Comparison of ENCODE assay signal across 7 cellular contexts in genomic region chr4:185143596-185143969, GRCh38. TPM values are rescaled to one million over a fixed set of nuclear protein-coding genes. Genes with fewer than 3 reads are reported as not detected.
DNase-seq lines count a peak whose midpoint lies in the region; TF ChIP-seq lines count a peak whose summit lies in the region.

No MANE protein-coding gene starts in this region.

- no peaks in the 10 kb centered on the region for H3K9me2 ChIP-seq in hepatocyte (replicated peaks; ENCODE audit: insufficient read depth)

- no peaks in the 10 kb centered on the region for H3K9me3 ChIP-seq in ascending aorta
- H3K9me3 ChIP-seq in hepatocyte (ENCODE audit: low read depth): no peaks in the 10 kb centered on the region

- WGBS in hepatocyte (ENCODE audit: low lambda C conversion rate, missing lambda C conversion rate): 10% methylated on average over 14 of the region's 30 CpGs

- H3K4me3 ChIP-seq in GM12875 (ENCODE audit: low read depth, low read length) (peak overlapping the region; percentile 89), ascending aorta (peak overlapping the region; percentile 65 to 87), hepatocyte (peak overlapping the region; percentile 18)

- H3K27me3 ChIP-seq in ascending aorta (no peaks in the 10 kb centered on the region), hepatocyte (no peaks in the 10 kb centered on the region)

- peaks cover 7% of the 10 kb centered on the region for H3K79me2 ChIP-seq in hepatocyte

- DNase-seq in HEK293T (ENCODE audit: extremely low spot score) (peak; percentile 14), NCI-H526 treated with DMSO at 0.1 percent for 48 hours (lab: John Stamatoyannopoulos, UW) (peak; percentile 9), ascending aorta (ENCODE audit: low spot score in 2 of 2) (peak; percentile 29 to 86), hepatocyte (ENCODE audit: low spot score) (peak; percentile 50), renal cortical epithelial cell (ENCODE audit: low read depth) (peak; percentile 16), NOMO-1 treated with DMSO at 0.1 percent for 48 hours (lab: John Stamatoyannopoulos, UW; ENCODE audit: unreplicated experiment) (no peak)

- H3K36me3 ChIP-seq in ascending aorta (peaks cover 10 to 11% of the 10 kb centered on the region in 2 donors), hepatocyte (replicated peaks; ENCODE audit: insufficient read depth, low read depth) (no peaks in the 10 kb centered on the region)

- intact Hi-C loops in ascending aorta (cut with DNase I): loop anchor here (1.0 to 10.0 kb wide), 3 partner anchors 40 to 1001 kb away; partner anchors contain the start of gene ACSL1

- TF ChIP-seq CTCF in GM12875 (IDR thresholded peaks at IDR 0.05; ENCODE audit: borderline replicate concordance, insufficient read depth, low read depth, low read length) (no peak), ascending aorta (IDR thresholded peaks at IDR 0.05) (no peak), hepatocyte (IDR thresholded peaks at IDR 0.05; ENCODE audit: poor library complexity) (no peak)

- H3K4me1 ChIP-seq in ascending aorta: peaks cover 3 to 15% of the 10 kb centered on the region in 2 donors
- no peaks in the 10 kb centered on the region for H3K4me1 ChIP-seq in hepatocyte (ENCODE audit: insufficient read depth)

- CTCF ChIA-PET in HEK293T (lab: Yijun Ruan, JAX): interaction anchor here (2.1 kb wide), 1 partner anchor 9 kb away, joined by 17 read pairs; no protein-coding TSS in a partner anchor

- H3K27ac ChIP-seq in ascending aorta: peak overlapping the region; percentile 92 to 93
- no peak overlapping the region for H3K27ac ChIP-seq in hepatocyte

- H2AFZ ChIP-seq in hepatocyte: peak overlapping the region; percentile 59

- H3K4me2 ChIP-seq in hepatocyte: peak overlapping the region; percentile 95

- H4K20me1 ChIP-seq in hepatocyte (ENCODE audit: insufficient read depth, poor library complexity, severe bottlenecking): no peaks in the 10 kb centered on the region

- POLR2A ChIA-PET in HEK293T (lab: Yijun Ruan, JAX): interaction anchor here (0.7 to 1.9 kb wide), 16 partner anchors 9 to 410 kb away, joined by 3 to 8 read pairs (median 5); partner anchors contain the start of genes CENPU, HELT and SNX25

TF ChIP-seq in HEK293T, 16 proteins besides CTCF, POLR2A, EP300 and RAD21:
- no peak for TF ChIP-seq NFRKB (IDR thresholded peaks at IDR 0.05)
- no peak for TF ChIP-seq L3MBTL2 (conservative IDR thresholded peaks at IDR 0.05)
- TF ChIP-seq ELF4 (IDR thresholded peaks at IDR 0.05): no peak
- TF ChIP-seq BHLHE40 (IDR thresholded peaks at IDR 0.05; ENCODE audit: borderline replicate concordance): no peak
- no peak for TF ChIP-seq LEF1 (IDR thresholded peaks at IDR 0.05; ENCODE audit: borderline replicate concordance)
- no peak for TF ChIP-seq SP1 (IDR thresholded peaks at IDR 0.05)
- no peak for TF ChIP-seq FOXM1 (IDR thresholded peaks at IDR 0.05; ENCODE audit: borderline replicate concordance)
- no peak for TF ChIP-seq TARDBP (IDR thresholded peaks at IDR 0.05)
- TF ChIP-seq SUZ12 (IDR thresholded peaks at IDR 0.05): no peak
- no peak for TF ChIP-seq FOXK2 (IDR thresholded peaks at IDR 0.05)

RNA-seq across cellular contexts. Expression of gene SLC25A4, which starts 0.5 kb away (rescaled TPM):
- total RNA-seq in ascending aorta (19.6 TPM), hepatocyte (26.6 and 30.7 TPM in 2 replicates), renal cortical epithelial cell (25.7 and 30.9 TPM in 2 replicates)
- polyA plus RNA-seq in hepatocyte: 86.3 and 92.7 TPM in 2 replicates

Comparison
In these comparisons a context has a peak if more than half of its experiments do, and no peak if none do; other contexts are left out.
1. H3K4me3 ChIP-seq: peak in every context shown above with its lines; median percentile 89 in GM12875; 76 in ascending aorta; 18 in hepatocyte.